ENCODE assay signal across 2 cellular contexts in the genomic region with DNA sequence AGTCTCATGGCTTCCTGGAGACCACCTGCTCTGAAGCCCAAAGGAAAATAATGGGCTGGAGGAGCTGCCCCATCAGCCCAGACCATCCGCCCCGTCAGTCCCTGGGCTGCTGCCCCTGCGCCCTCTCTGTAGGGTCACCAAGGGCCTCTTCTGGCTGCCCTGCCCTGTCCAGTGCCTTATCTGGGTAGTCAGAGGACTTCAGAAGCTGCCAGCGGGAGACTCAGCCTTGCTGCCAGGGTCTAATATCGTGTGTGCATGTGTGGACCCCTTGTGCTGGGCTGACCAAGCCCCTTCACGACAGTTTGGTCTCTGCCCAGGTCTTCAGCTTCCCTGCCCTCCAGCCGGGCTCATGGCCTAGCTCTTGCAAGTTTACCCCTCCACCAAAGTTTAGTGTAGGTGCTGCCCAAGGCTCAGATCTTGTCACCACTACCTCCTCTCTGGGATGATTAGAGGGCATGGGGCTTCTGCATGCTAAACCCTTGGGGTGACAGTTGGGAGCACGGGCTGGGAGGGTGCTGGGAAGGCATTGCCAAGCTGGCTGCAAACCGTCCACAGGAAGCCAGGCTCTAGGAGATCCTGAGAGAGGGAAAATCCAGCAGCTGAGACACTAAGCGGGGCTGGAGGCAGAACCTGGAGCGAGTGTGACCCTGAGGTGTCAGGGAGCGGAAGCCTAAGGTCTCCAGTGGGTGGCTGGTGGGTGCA.
TF ChIP-seq lines count a peak whose summit lies in the region.

No MANE protein-coding gene starts in this region.

TF ChIP-seq in IMR-90, 13 proteins besides CTCF, POLR2A, EP300 and RAD21:
- TF ChIP-seq, protein P1, sequence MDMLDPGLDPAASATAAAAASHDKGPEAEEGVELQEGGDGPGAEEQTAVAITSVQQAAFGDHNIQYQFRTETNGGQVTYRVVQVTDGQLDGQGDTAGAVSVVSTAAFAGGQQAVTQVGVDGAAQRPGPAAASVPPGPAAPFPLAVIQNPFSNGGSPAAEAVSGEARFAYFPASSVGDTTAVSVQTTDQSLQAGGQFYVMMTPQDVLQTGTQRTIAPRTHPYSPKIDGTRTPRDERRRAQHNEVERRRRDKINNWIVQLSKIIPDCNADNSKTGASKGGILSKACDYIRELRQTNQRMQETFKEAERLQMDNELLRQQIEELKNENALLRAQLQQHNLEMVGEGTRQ (IDR thresholded peaks at IDR 0.05; ENCODE audit: low read depth, low read length), result no peak
- TF ChIP-seq RCOR1 (IDR thresholded peaks at IDR 0.05; ENCODE audit: insufficient replicate concordance, low read length) (no peak), MXI1 (IDR thresholded peaks at IDR 0.05; ENCODE audit: borderline replicate concordance, low read depth, low read length) (no peak), SMC3 (IDR thresholded peaks at IDR 0.05; ENCODE audit: low read depth, low read length) (no peak), NFE2L2 (IDR thresholded peaks at IDR 0.05; ENCODE audit: low read depth, low read length) (no peak), BHLHE40 (IDR thresholded peaks at IDR 0.05; ENCODE audit: low read depth, low read length) (no peak), CEBPB (IDR thresholded peaks at IDR 0.05; ENCODE audit: low read depth, low read length) (no peak), CHD1 (IDR thresholded peaks at IDR 0.05; ENCODE audit: low read depth, low read length) (no peak), MAZ (IDR thresholded peaks at IDR 0.05; ENCODE audit: borderline replicate concordance, low read depth, low read length) (no peak), RFX5 (IDR thresholded peaks at IDR 0.05; ENCODE audit: low read depth, low read length) (no peak), FOS (IDR thresholded peaks at IDR 0.05; ENCODE audit: low read depth, low read length) (no peak), MAFK (IDR thresholded peaks at IDR 0.05; ENCODE audit: low read depth, low read length) (no peak)
- TF ChIP-seq, protein P2, sequence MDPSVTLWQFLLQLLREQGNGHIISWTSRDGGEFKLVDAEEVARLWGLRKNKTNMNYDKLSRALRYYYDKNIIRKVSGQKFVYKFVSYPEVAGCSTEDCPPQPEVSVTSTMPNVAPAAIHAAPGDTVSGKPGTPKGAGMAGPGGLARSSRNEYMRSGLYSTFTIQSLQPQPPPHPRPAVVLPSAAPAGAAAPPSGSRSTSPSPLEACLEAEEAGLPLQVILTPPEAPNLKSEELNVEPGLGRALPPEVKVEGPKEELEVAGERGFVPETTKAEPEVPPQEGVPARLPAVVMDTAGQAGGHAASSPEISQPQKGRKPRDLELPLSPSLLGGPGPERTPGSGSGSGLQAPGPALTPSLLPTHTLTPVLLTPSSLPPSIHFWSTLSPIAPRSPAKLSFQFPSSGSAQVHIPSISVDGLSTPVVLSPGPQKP (IDR thresholded peaks at IDR 0.05; ENCODE audit: borderline replicate concordance, low read depth, low read length), result no peak

TF ChIP-seq in H1, 55 proteins besides CTCF, POLR2A, EP300 and RAD21:
- no peak for TF ChIP-seq GTF2F1 (IDR thresholded peaks at IDR 0.05; ENCODE audit: borderline replicate concordance, low read depth, low read length)
- no peak for TF ChIP-seq TBP (IDR thresholded peaks at IDR 0.05; ENCODE audit: low read depth, low read length)
- TF ChIP-seq SIX5 (IDR thresholded peaks at IDR 0.05; ENCODE audit: low read depth, low read length), result no peak
- TF ChIP-seq HDAC6 (IDR thresholded peaks at IDR 0.05; ENCODE audit: low read depth, low read length), result no peak
- no peak for TF ChIP-seq YY1 (IDR thresholded peaks at IDR 0.05; ENCODE audit: low read depth, low read length)
- TF ChIP-seq FOSL1 (IDR thresholded peaks at IDR 0.05; ENCODE audit: insufficient read depth, low read depth, low read length), result no peak
- no peak for TF ChIP-seq BRCA1 (IDR thresholded peaks at IDR 0.05; ENCODE audit: low read depth, low read length)
- TF ChIP-seq, protein P3, sequence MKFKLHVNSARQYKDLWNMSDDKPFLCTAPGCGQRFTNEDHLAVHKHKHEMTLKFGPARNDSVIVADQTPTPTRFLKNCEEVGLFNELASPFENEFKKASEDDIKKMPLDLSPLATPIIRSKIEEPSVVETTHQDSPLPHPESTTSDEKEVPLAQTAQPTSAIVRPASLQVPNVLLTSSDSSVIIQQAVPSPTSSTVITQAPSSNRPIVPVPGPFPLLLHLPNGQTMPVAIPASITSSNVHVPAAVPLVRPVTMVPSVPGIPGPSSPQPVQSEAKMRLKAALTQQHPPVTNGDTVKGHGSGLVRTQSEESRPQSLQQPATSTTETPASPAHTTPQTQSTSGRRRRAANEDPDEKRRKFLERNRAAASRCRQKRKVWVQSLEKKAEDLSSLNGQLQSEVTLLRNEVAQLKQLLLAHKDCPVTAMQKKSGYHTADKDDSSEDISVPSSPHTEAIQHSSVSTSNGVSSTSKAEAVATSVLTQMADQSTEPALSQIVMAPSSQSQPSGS (IDR thresholded peaks at IDR 0.05; ENCODE audit: low read length), result no peak
- no peak for TF ChIP-seq ZNF274 (IDR thresholded peaks at IDR 0.05; ENCODE audit: borderline replicate concordance, extremely low read depth, low read length)
- no peak for TF ChIP-seq POU5F1 (IDR thresholded peaks at IDR 0.05; ENCODE audit: low read depth, low read length)
- TF ChIP-seq SP2 (IDR thresholded peaks at IDR 0.05; ENCODE audit: low read length), result no peak
- no peak for TF ChIP-seq SIRT6 (IDR thresholded peaks at IDR 0.05; ENCODE audit: low read length)
- no peak for TF ChIP-seq KDM4A (IDR thresholded peaks at IDR 0.05; ENCODE audit: low read depth, low read length, severe bottlenecking)
- no peak for TF ChIP-seq CEBPB (IDR thresholded peaks at IDR 0.05; ENCODE audit: low read depth, low read length)
- no peak for TF ChIP-seq TCF12 (IDR thresholded peaks at IDR 0.05; ENCODE audit: low read depth, low read length)
